ENCODE assay signal across 10 cellular contexts in the genomic region with DNA sequence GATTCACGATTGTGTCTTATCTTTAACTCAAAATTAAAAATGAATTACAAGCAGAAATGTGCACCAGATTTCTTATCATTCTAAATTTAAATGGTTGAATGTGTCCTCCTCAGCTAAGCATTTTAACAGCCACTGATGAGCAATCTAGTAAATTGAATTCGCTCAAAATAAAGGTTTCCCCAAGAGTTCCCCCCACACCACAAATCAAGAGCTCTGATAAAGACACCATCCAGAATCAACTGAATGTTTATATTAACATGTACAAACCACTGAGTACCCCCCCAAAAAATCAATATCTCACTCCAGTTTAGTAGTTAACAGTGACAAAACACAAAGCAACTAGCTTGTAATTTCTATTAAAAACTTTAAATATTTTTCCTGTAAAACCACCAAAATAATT. TPM values are rescaled to one million over a fixed set of nuclear protein-coding genes. Genes with fewer than 3 reads are reported as not detected.
A peak's percentile ranks its signal among the peaks of the same experiment; 100 is the strongest.
DNase-seq lines count a peak whose midpoint lies in the region; ATAC-seq and TF ChIP-seq lines count a peak whose summit lies in the region.
"Had no signal": no experiment of that assay in that cellular context is flagged by ENCODE, and none has a peak within 500 bp of the region (broad histone marks: within the 10 kb centered on the region; RNA-seq: fewer than 3 reads in every experiment).

No MANE protein-coding gene starts in this region.

- H3K9me3 ChIP-seq in HUES6 (ENCODE audit: control insufficient read depth, insufficient read depth, low read depth, low read length) = no peaks in the 10 kb centered on the region
- H3K9me3 ChIP-seq in breast epithelium = no peaks in the 10 kb centered on the region
- no peaks in the 10 kb centered on the region for H3K9me3 ChIP-seq in muscle layer of duodenum (ENCODE audit: control insufficient read depth in 1 of 2, low read length in 2 of 2)

- peak overlapping the region; percentile 98 for H3K4me3 ChIP-seq in AG10803 (ENCODE audit: low read length)
- peak overlapping the region; percentile 86 for H3K4me3 ChIP-seq in HUES6 (ENCODE audit: low read depth, low read length)
- peak overlapping the region; percentile 87 to 91 (median 90) for H3K4me3 ChIP-seq in breast epithelium
- H3K4me3 ChIP-seq in muscle layer of duodenum (ENCODE audit: low read depth in 1 of 2, low read length in 2 of 2) = peak overlapping the region; percentile 98 to 99

- DNase-seq in AG10803 (ENCODE audit: low read depth) = no peak
- DNase-seq in breast epithelium (ENCODE audit: low spot score in 2 of 2) = no peak
- no peak for DNase-seq in nucleus accumbens (lab: John Stamatoyannopoulos, UW)
- no peak for DNase-seq in NCI-H345 treated with DMSO at 0.1 percent for 48 hours (lab: John Stamatoyannopoulos, UW; ENCODE audit: unreplicated experiment)
- DNase-seq in hepatic stellate cell (ENCODE audit: low spot score) = no peak
- DNase-seq: NCI-H748 treated with DMSO at 0.1 percent for 48 hours, substantia nigra had no signal

- H3K36me3 ChIP-seq in HUES6 (ENCODE audit: control insufficient read depth, insufficient read depth, low read length) (peaks cover 3% of the 10 kb centered on the region; the same call in 1 of the 2 replicates), breast epithelium (no peaks in the 10 kb centered on the region), muscle layer of duodenum (ENCODE audit: control insufficient read depth in 1 of 2, insufficient read depth in 2 of 2, low read length in 2 of 2) (peaks cover 0 to 3% of the 10 kb centered on the region in 2 donors)

- no peak for ATAC-seq in HG02763 (IDR thresholded peaks at IDR 0.05; ENCODE audit: unreplicated experiment)

- TF ChIP-seq POLR2A in breast epithelium (IDR thresholded peaks at IDR 0.05) = no peak

- peaks cover 29% of the 10 kb centered on the region for H3K4me1 ChIP-seq in HUES6 (ENCODE audit: control insufficient read depth, insufficient read depth, low read length)
- peaks cover 0 to 6% of the 10 kb centered on the region in 2 donors for H3K4me1 ChIP-seq in breast epithelium
- peaks cover 19 to 63% of the 10 kb centered on the region in 2 donors for H3K4me1 ChIP-seq in muscle layer of duodenum (ENCODE audit: control insufficient read depth in 1 of 2, insufficient read depth in 2 of 2, low read length in 2 of 2)

- H3K27me3 ChIP-seq in HUES6 (ENCODE audit: control insufficient read depth, insufficient read depth, low read length) = no peaks in the 10 kb centered on the region
- no peaks in the 10 kb centered on the region for H3K27me3 ChIP-seq in breast epithelium
- H3K27me3 ChIP-seq in muscle layer of duodenum (ENCODE audit: low read depth, low read length) = no peaks in the 10 kb centered on the region

- intact Hi-C loops in breast epithelium (cut with DNase I; ENCODE audit: low total_unique reads) = loop anchor here (10.0 kb wide), 1 partner anchor 100 kb away; the partner anchor contains the start of gene NASP

- no peak overlapping the region for H3K9ac ChIP-seq in HUES6 (ENCODE audit: low read length)

- no peak for TF ChIP-seq CTCF in AG10803 (conservative IDR thresholded peaks at IDR 0.05; ENCODE audit: low read length)
- TF ChIP-seq CTCF in breast epithelium (IDR thresholded peaks at IDR 0.05) = no peak

- H3K27ac ChIP-seq in HUES6 (ENCODE audit: low read depth, low read length) = no peak overlapping the region
- H3K27ac ChIP-seq in breast epithelium = no peak overlapping the region
- H3K27ac ChIP-seq in muscle layer of duodenum (ENCODE audit: low read length) = peak overlapping the region; percentile 99

RNA-seq across cellular contexts. Expression of gene GPBP1L1, which starts 1.9 kb away (rescaled TPM):
- total RNA-seq in breast epithelium = 100 to 1,000 TPM; 103 to 195 (median 114) TPM

RNA-seq across cellular contexts. Expression of gene TMEM69, which starts 3.6 kb away (rescaled TPM):
- 10 to 100 TPM; 20.6 to 39.4 (median 29.1) TPM for total RNA-seq in breast epithelium
